ENCODE assay signal across 35 cellular contexts in genomic region chr3:107172411-107172810, GRCh38.
"Had no signal": no experiment of that assay in that cellular context is flagged by ENCODE, and none has a peak within 500 bp of the region (broad histone marks: within the 10 kb centered on the region; RNA-seq: fewer than 3 reads in every experiment).

No MANE protein-coding gene starts in this region.

- DNase-seq: Kasumi-1, MG63, MM.1S, MV-4-11, NCI-H1048, NCI-H1092, NCI-H1092 treated with DMSO at 0.1 percent for 48 hours, NCI-H1105, NCI-H1105 treated with DMSO at 0.1 percent for 48 hours, NCI-H1417, NCI-H1417 treated with DMSO at 0.1 percent for 48 hours, NCI-H1436, NCI-H1436 treated with DMSO at 0.1 percent for 48 hours, NCI-H146, NCI-H1694, NCI-H1694 treated with DMSO at 0.1 percent for 48 hours, NCI-H187, NCI-H187 treated with DMSO at 0.1 percent for 48 hours, NCI-H1930, NCI-H2029, NCI-H2029 treated with DMSO at 0.1 percent for 48 hours, NCI-H2081, NCI-H2081 treated with DMSO at 0.1 percent for 48 hours, NCI-H2107, NCI-H2171, NCI-H2171 treated with DMSO at 0.1 percent for 48 hours, NCI-H2227 treated with DMSO at 0.1 percent for 48 hours, NCI-H226, NCI-H345, NCI-H446, NCI-H446 treated with DMSO at 0.1 percent for 48 hours, NCI-H510A, NCI-H510A treated with DMSO at 0.1 percent for 48 hours, NCI-H524, NCI-H524 treated with DMSO at 0.1 percent for 48 hours had no signal

- H3K4me3 ChIP-seq: MG63 had no signal

- H3K36me3 ChIP-seq: MG63 had no signal

- H3K27me3 ChIP-seq: MG63 had no signal
